Comparison of ENCODE assay signal across 28 cellular contexts in the genomic region with DNA sequence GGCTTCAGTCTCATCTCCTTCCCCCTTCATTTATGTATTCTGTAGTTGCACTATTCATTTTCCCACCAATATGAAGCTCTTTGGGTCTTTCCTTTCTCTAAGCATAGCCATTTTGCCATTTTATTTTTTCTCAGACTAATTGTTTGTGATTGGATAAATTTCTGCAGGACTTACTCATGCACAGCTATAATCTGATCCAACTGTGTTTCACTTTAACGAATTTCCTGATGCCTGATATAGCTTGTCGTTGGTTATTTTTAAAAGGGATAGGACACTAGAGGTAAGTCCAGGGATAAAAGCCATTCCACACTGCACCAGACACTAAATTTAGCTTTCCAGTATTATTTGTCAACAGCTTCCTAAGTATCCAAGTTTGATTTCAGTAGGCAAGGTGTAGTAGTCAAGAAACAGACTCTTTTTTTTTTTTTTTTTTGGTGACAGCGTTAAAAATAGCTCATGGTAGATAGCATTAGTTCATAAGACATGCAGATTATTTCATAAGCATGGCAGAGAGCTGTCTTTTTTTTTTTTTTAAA. TPM values are rescaled to one million over a fixed set of nuclear protein-coding genes. Genes with fewer than 3 reads are reported as not detected.
"Had no signal": no experiment of that assay in that cellular context is flagged by ENCODE, and none has a peak within 500 bp of the region (broad histone marks: within the 10 kb centered on the region; RNA-seq: fewer than 3 reads in every experiment).

No MANE protein-coding gene starts in this region.

- H3K9me3 ChIP-seq: adrenal gland, mucosa of descending colon, tibial nerve had no signal

- DNase-seq: activated CD4-positive, alpha-beta T cell treated with anti-CD3 and anti-CD28 coated beads for 4 hours; activated CD4-positive, alpha-beta T cell treated with anti-CD3 and anti-CD28 coated beads, Interleukin-2, amount 50 U/mL, for 4 hours; activated naive CD4-positive, alpha-beta T cell treated with Interleukin-2 at 50 U/mL for 16 hours; activated T-cell treated with anti-CD3 and anti-CD28 coated beads for 4 hours; activated T-cell treated with anti-CD3 and anti-CD28 coated beads, Interleukin-2, amount 50 U/mL, for 72 hours; adrenal gland; brain microvascular endothelial cell; caudate nucleus; glutamatergic neuron; hippocampal formation; immature natural killer cell; kidney; mucosa of descending colon; stimulated activated CD4-positive, alpha-beta T cell treated with anti-CD3 and anti-CD28 coated beads, Interleukin-2, amount 100 ng/mL, for 48 hours; stimulated activated naive CD4-positive, alpha-beta T cell treated with Interleukin-2 at 50 U/mL for 16 hours had no signal

- H3K4me3 ChIP-seq: adrenal gland, mucosa of descending colon, tibial nerve had no signal

- H3K27ac ChIP-seq: adrenal gland, brain microvascular endothelial cell, tibial nerve, VCaP had no signal

- ATAC-seq: activated T-cell treated with anti-CD3 and anti-CD28 coated beads, Interleukin-2, amount 50 U/mL, for 72 hours; mucosa of descending colon had no signal

- H3K27me3 ChIP-seq: adrenal gland, brain microvascular endothelial cell had no signal

- H3K36me3 ChIP-seq: adrenal gland, brain microvascular endothelial cell, tibial nerve had no signal

- H3K4me1 ChIP-seq: adrenal gland, tibial nerve had no signal

RNA-seq across cellular contexts. Expression of gene ASB18, which starts 17.4 kb away (rescaled TPM):
- total RNA-seq: activated T-cell treated with anti-CD3 and anti-CD28 coated beads, Interleukin-2, amount 50 U/mL, for 72 hours; adrenal gland; astrocyte; endothelial cell of umbilical vein; kidney; lung microvascular endothelial cell; mesenteric fat pad; mucosa of descending colon; osteoblast; posterior vena cava; renal cortical epithelial cell; T-helper 1 cell treated with Interleukin-12 subunit alpha and Interleukin-12 subunit beta and Interleukin-4 antibody, amounts not matched to agents 30 ng/mL and 1 ng/mL, for 36 hours; temporal lobe; tibial nerve; ureter had no signal
- polyA plus RNA-seq: adrenal gland, endothelial cell of umbilical vein, esophagus, immature natural killer cell had no signal
